In the genomic region with DNA sequence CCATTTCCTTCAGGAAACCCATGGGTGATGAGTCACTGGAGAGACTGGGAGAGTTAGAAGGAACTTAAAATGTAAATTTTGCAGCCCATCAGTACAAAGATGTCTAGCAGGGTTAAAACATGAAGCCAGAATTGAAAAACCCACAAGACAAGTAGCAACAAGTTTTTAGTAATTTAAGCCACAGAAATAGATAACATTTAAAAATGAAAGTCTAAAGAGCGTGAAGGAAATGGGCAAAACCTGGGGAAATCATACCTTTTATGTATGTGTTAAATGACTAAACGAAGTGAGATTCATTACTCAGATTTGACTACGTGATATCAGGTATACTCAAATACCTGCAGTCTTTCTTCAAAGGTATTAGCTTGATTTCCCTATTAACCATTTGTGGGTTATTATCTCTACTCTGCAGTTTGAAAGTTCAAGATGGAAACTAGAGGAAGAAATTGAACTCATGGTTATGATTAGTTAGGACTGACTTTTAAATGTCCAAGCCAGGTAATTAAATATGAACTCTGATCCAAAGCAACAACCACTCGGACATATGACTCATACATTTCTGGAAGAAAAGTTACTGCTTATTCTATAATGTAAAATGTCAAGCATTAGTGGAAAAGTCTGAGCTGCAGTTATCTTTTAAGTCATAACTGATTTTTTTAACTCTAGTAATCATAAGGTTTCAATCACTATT, we compare ENCODE assay signal across 8 cellular contexts.
DNase-seq lines count a peak whose midpoint lies in the region; ATAC-seq lines count a peak whose summit lies in the region.

No MANE protein-coding gene starts in this region.

- H3K27me3 Mint-ChIP-seq in activated CD4-positive, alpha-beta memory T cell treated with anti-CD3 and anti-CD28 coated beads for 36 hours, result no peaks in the 10 kb centered on the region
- no peaks in the 10 kb centered on the region for H3K27me3 Mint-ChIP-seq in activated CD4-positive, alpha-beta memory T cell treated with anti-CD3 and anti-CD28 coated beads, Interleukin-2, amount 10 ng/mL, durations not matched to agents 7 days and 5 days
- H3K27me3 Mint-ChIP-seq in activated naive CD8-positive, alpha-beta T cell treated with anti-CD3 and anti-CD28 coated beads, Interleukin-2, amount 50 U/mL, for 24 hours, result no peaks in the 10 kb centered on the region

- no peaks in the 10 kb centered on the region for H3K9me3 Mint-ChIP-seq in activated CD4-positive, alpha-beta memory T cell treated with anti-CD3 and anti-CD28 coated beads for 36 hours
- H3K9me3 Mint-ChIP-seq in activated CD4-positive, alpha-beta memory T cell treated with anti-CD3 and anti-CD28 coated beads, Interleukin-2, amount 10 ng/mL, durations not matched to agents 7 days and 5 days, result peaks cover 6% of the 10 kb centered on the region
- peaks cover 7% of the 10 kb centered on the region for H3K9me3 Mint-ChIP-seq in activated naive CD8-positive, alpha-beta T cell treated with anti-CD3 and anti-CD28 coated beads, Interleukin-2, amount 50 U/mL, for 24 hours

- H3K4me3 Mint-ChIP-seq in activated CD4-positive, alpha-beta memory T cell treated with anti-CD3 and anti-CD28 coated beads for 36 hours, result peak overlapping the region; percentile 16
- H3K4me3 Mint-ChIP-seq in activated CD4-positive, alpha-beta memory T cell treated with anti-CD3 and anti-CD28 coated beads, Interleukin-2, amount 10 ng/mL, durations not matched to agents 7 days and 5 days, result no peak overlapping the region
- peak overlapping the region; percentile 47 for H3K4me3 Mint-ChIP-seq in activated naive CD8-positive, alpha-beta T cell treated with anti-CD3 and anti-CD28 coated beads, Interleukin-2, amount 50 U/mL, for 24 hours

- DNase-seq in activated CD4-positive, alpha-beta memory T cell treated with anti-CD3 and anti-CD28 coated beads for 36 hours, result no peak
- no peak for DNase-seq in activated CD4-positive, alpha-beta memory T cell treated with anti-CD3 and anti-CD28 coated beads, Interleukin-2, amount 10 ng/mL, durations not matched to agents 7 days and 5 days
- no peak for DNase-seq in activated naive CD8-positive, alpha-beta T cell treated with anti-CD3 and anti-CD28 coated beads, Interleukin-2, amount 50 U/mL, for 24 hours
- DNase-seq in smooth muscle cell of the brain vasculature (ENCODE audit: low read depth, low spot score) (peak; percentile 71), ureter (ENCODE audit: low spot score) (no peak), DMS153 treated with DMSO at 0.1 percent for 48 hours (lab: John Stamatoyannopoulos, UW; ENCODE audit: unreplicated experiment) (no peak), COLO829 (ENCODE audit: low spot score) (no peak)

- peaks cover 55% of the 10 kb centered on the region for H3K4me1 Mint-ChIP-seq in activated CD4-positive, alpha-beta memory T cell treated with anti-CD3 and anti-CD28 coated beads for 36 hours (ENCODE audit: low read depth)
- H3K4me1 Mint-ChIP-seq in activated CD4-positive, alpha-beta memory T cell treated with anti-CD3 and anti-CD28 coated beads, Interleukin-2, amount 10 ng/mL, durations not matched to agents 7 days and 5 days, result peaks cover 43% of the 10 kb centered on the region
- H3K4me1 Mint-ChIP-seq in activated naive CD8-positive, alpha-beta T cell treated with anti-CD3 and anti-CD28 coated beads, Interleukin-2, amount 50 U/mL, for 24 hours, result peaks cover 90% of the 10 kb centered on the region

- POLR2A ChIA-PET in activated CD4-positive, alpha-beta memory T cell treated with anti-CD3 and anti-CD28 coated beads for 36 hours (lab: Charles Lee), result interaction anchor here (1.5 kb wide), 1 partner anchor 84 kb away, joined by 6 read pairs; a partner anchor contains a TSS
- POLR2A ChIA-PET in activated CD4-positive, alpha-beta memory T cell treated with anti-CD3 and anti-CD28 coated beads, Interleukin-2, amount 10 ng/mL, durations not matched to agents 7 days and 5 days (lab: Charles Lee), result interaction anchor here (2.4 kb wide), 1 partner anchor 84 kb away, joined by 9 read pairs; a partner anchor contains a TSS

- peaks cover 4% of the 10 kb centered on the region for H3K36me3 Mint-ChIP-seq in activated CD4-positive, alpha-beta memory T cell treated with anti-CD3 and anti-CD28 coated beads for 36 hours
- H3K36me3 Mint-ChIP-seq in activated CD4-positive, alpha-beta memory T cell treated with anti-CD3 and anti-CD28 coated beads, Interleukin-2, amount 10 ng/mL, durations not matched to agents 7 days and 5 days (ENCODE audit: low read depth), result peaks cover 8% of the 10 kb centered on the region
- H3K36me3 Mint-ChIP-seq in activated naive CD8-positive, alpha-beta T cell treated with anti-CD3 and anti-CD28 coated beads, Interleukin-2, amount 50 U/mL, for 24 hours (ENCODE audit: low read depth), result peaks cover 27% of the 10 kb centered on the region

- peak overlapping the region; percentile 69 for H3K27ac Mint-ChIP-seq in activated CD4-positive, alpha-beta memory T cell treated with anti-CD3 and anti-CD28 coated beads for 36 hours
- H3K27ac Mint-ChIP-seq in activated CD4-positive, alpha-beta memory T cell treated with anti-CD3 and anti-CD28 coated beads, Interleukin-2, amount 10 ng/mL, durations not matched to agents 7 days and 5 days, result no peak overlapping the region
- H3K27ac Mint-ChIP-seq in activated naive CD8-positive, alpha-beta T cell treated with anti-CD3 and anti-CD28 coated beads, Interleukin-2, amount 50 U/mL, for 24 hours, result peak overlapping the region; percentile 95

- peak; percentile 37 for ATAC-seq in HG03095 (IDR thresholded peaks at IDR 0.05; ENCODE audit: unreplicated experiment)
- ATAC-seq in activated naive CD8-positive, alpha-beta T cell treated with anti-CD3 and anti-CD28 coated beads, Interleukin-2, amount 50 U/mL, for 24 hours, result peak; percentile 71

- CTCF ChIA-PET in activated CD4-positive, alpha-beta memory T cell treated with anti-CD3 and anti-CD28 coated beads for 36 hours (lab: Charles Lee), result interaction anchor here (0.9 to 2.0 kb wide), 3 partner anchors 84 to 265 kb away, joined by 3 to 8 read pairs (median 4); a partner anchor contains a TSS
- CTCF ChIA-PET in activated CD4-positive, alpha-beta memory T cell treated with anti-CD3 and anti-CD28 coated beads, Interleukin-2, amount 10 ng/mL, durations not matched to agents 7 days and 5 days (lab: Charles Lee), result no interaction called here

- intact Hi-C loops in activated CD4-positive, alpha-beta memory T cell treated with anti-CD3 and anti-CD28 coated beads for 36 hours (cut with micrococcal nuclease), result loop anchor here (1.0 to 5.0 kb wide), 7 partner anchors 20 to 713 kb away; a partner anchor contains a TSS
